ENCODE assay signal across 8 cellular contexts in the genomic region with DNA sequence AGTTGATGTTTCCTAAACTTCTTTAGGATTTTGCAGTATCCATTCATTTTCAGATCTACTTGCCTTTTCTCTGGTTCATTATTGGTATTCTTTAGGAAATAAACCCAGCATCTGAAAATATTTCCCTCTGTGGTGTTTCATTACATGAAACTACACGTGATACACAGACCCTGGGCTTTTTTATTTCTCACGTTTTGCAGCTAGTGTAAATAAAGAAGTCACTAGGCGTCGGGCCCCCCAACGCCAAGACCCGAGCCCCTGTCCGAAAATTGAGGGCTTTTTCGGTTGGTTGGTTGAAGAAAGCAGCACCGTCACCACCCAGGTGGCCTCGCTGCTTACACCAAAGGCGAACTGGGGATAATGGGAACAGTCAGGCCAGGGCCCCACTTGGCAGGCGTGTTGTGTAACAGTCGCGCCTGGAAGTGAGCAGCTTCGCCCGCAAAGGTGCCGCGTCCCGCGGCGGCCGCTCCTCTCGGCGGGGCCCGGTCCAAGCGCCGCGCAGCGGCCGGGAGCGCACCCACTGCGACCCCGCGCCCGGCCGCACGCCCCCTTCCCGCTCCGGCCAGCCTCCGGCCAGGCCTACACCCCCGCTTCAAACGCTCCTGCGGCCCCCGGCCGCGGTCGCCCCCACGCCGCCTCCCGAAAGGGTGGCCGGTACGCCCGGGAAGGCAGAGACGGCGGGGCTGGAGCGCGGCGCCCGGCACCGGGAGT. TPM values are rescaled to one million over a fixed set of nuclear protein-coding genes. Genes with fewer than 3 reads are reported as not detected.
DNase-seq lines count a peak whose midpoint lies in the region; ATAC-seq and TF ChIP-seq lines count a peak whose summit lies in the region.

No MANE protein-coding gene starts in this region.

- H3K27ac ChIP-seq in H9 (ENCODE audit: insufficient read length, low read depth, low read length), result peak overlapping the region; percentile 24
- peak overlapping the region; percentile 93 for H3K27ac ChIP-seq in SJCRH30
- H3K27ac ChIP-seq in neutrophil, result peak overlapping the region; percentile 93
- H3K27ac ChIP-seq in upper lobe of right lung, result peak overlapping the region; percentile 99

- H3K56ac ChIP-seq in H9 (ENCODE audit: insufficient read length, low read depth, low read length), result no peak overlapping the region

- H3K9me3 ChIP-seq in H9 (ENCODE audit: control insufficient read depth, low read depth, low read length), result no peaks in the 10 kb centered on the region
- H3K9me3 ChIP-seq in SJCRH30 (replicated peaks), result no peaks in the 10 kb centered on the region
- H3K9me3 ChIP-seq in neutrophil, result no peaks in the 10 kb centered on the region
- no peaks in the 10 kb centered on the region for H3K9me3 ChIP-seq in upper lobe of right lung

- no peak overlapping the region for H2BK20ac ChIP-seq in H9 (ENCODE audit: low read depth, low read length, poor library complexity, severe bottlenecking)

- peak; percentile 45 for ATAC-seq in upper lobe of right lung
- no peak for ATAC-seq in GM21515 (IDR thresholded peaks at IDR 0.05; ENCODE audit: unreplicated experiment)

- no peak overlapping the region for H2AFZ ChIP-seq in H9 (ENCODE audit: low read length)

- H3K27ac Mint-ChIP-seq in H9 (peak overlapping the region; percentile 86 to 97 (median 95)), glutamatergic neuron (ENCODE audit: unreplicated experiment) (peak overlapping the region; percentile 93)
- H3K27ac Mint-ChIP-seq in activated naive CD4-positive, alpha-beta T cell treated with anti-CD3 and anti-CD28 coated beads, Interleukin-2, amount 50 U/mL, for 24 hours, result peak overlapping the region; percentile 97

- H2AK5ac ChIP-seq in H9 (ENCODE audit: insufficient read length, low read length), result no peak overlapping the region

- H3K36me3 Mint-ChIP-seq in H9 (ENCODE audit: insufficient read depth in 1 of 3, low read depth in 3 of 3) (peaks cover 12 to 36% (median 24%) of the 10 kb centered on the region in 3 experiments), glutamatergic neuron (ENCODE audit: unreplicated experiment) (peaks cover 5% of the 10 kb centered on the region)
- peaks cover 6% of the 10 kb centered on the region for H3K36me3 Mint-ChIP-seq in activated naive CD4-positive, alpha-beta T cell treated with anti-CD3 and anti-CD28 coated beads, Interleukin-2, amount 50 U/mL, for 24 hours

- H3K4me1 Mint-ChIP-seq in H9 (peaks cover 41 to 44% of the 10 kb centered on the region in 2 experiments), glutamatergic neuron (ENCODE audit: low read depth, unreplicated experiment) (peaks cover 22% of the 10 kb centered on the region)
- H3K4me1 Mint-ChIP-seq in activated naive CD4-positive, alpha-beta T cell treated with anti-CD3 and anti-CD28 coated beads, Interleukin-2, amount 50 U/mL, for 24 hours, result peaks cover 52% of the 10 kb centered on the region

- H3K4me3 Mint-ChIP-seq in H9 (peak overlapping the region; percentile 87 to 89), glutamatergic neuron (ENCODE audit: unreplicated experiment) (peak overlapping the region; percentile 97)
- peak overlapping the region; percentile 91 for H3K4me3 Mint-ChIP-seq in activated naive CD4-positive, alpha-beta T cell treated with anti-CD3 and anti-CD28 coated beads, Interleukin-2, amount 50 U/mL, for 24 hours

- DNase-seq in AG08396 (ENCODE audit: low spot score), result peak; percentile 63
- DNase-seq in H9, result peak; percentile 65
- peak; percentile 58 to 64 for DNase-seq in SJCRH30
- DNase-seq in glutamatergic neuron, result peak; percentile 65
- DNase-seq in upper lobe of right lung, result peak; percentile 84

- H2BK5ac ChIP-seq in H9 (ENCODE audit: insufficient read length, low read length), result no peak overlapping the region

- H3K4me3 ChIP-seq in SJCRH30 (peak overlapping the region; percentile 66), neutrophil (ENCODE audit: low read depth in 1 of 2, low read length in 1 of 2) (peak overlapping the region; percentile 84 to 85), upper lobe of right lung (peak overlapping the region; percentile 79)

- H2BK120ac ChIP-seq in H9 (ENCODE audit: low read depth, low read length, poor library complexity, severe bottlenecking), result no peak overlapping the region

- no peak overlapping the region for H3T11ph ChIP-seq in H9 (ENCODE audit: low read length)

- whole genome bisulfite sequencing in H9 (ENCODE audit: extremely low coverage, insufficient read length, low lambda C conversion rate), result no CpG with 5 or more reads among the region's 60 CpGs

- TF ChIP-seq CTCF in H9 (conservative IDR thresholded peaks at IDR 0.05) (no peak), glutamatergic neuron (IDR thresholded peaks at IDR 0.05; ENCODE audit: partially characterized antibody, unreplicated experiment) (no peak), neutrophil (IDR thresholded peaks at IDR 0.05) (no peak), upper lobe of right lung (IDR thresholded peaks at IDR 0.05) (no peak)

- H3K18ac ChIP-seq in H9 (ENCODE audit: insufficient read length, low read depth, low read length), result peak overlapping the region; percentile 74

- H2BK12ac ChIP-seq in H9 (ENCODE audit: insufficient read length, low read depth, low read length), result no peak overlapping the region

- peak overlapping the region; percentile 86 for H3K4me2 ChIP-seq in H9 (ENCODE audit: insufficient read depth, insufficient read length, low read length)

- H3K27me3 Mint-ChIP-seq in H9 (ENCODE audit: low read depth) (peaks cover 2% of the 10 kb centered on the region; the same call in 1 of the 2 replicates), glutamatergic neuron (ENCODE audit: unreplicated experiment) (peaks cover 8% of the 10 kb centered on the region)
- no peaks in the 10 kb centered on the region for H3K27me3 Mint-ChIP-seq in activated naive CD4-positive, alpha-beta T cell treated with anti-CD3 and anti-CD28 coated beads, Interleukin-2, amount 50 U/mL, for 24 hours

- H4K20me1 ChIP-seq in H9 (ENCODE audit: control insufficient read depth, insufficient read depth, insufficient read length), result no peaks in the 10 kb centered on the region

- H3K9me3 Mint-ChIP-seq in H9 (peaks cover 16 to 20% of the 10 kb centered on the region in 2 experiments), glutamatergic neuron (ENCODE audit: unreplicated experiment) (peaks cover 13% of the 10 kb centered on the region)
- no peaks in the 10 kb centered on the region for H3K9me3 Mint-ChIP-seq in activated naive CD4-positive, alpha-beta T cell treated with anti-CD3 and anti-CD28 coated beads, Interleukin-2, amount 50 U/mL, for 24 hours

- H3K27me3 ChIP-seq in H9 (ENCODE audit: insufficient read depth, low read length), result no peaks in the 10 kb centered on the region
- no peaks in the 10 kb centered on the region for H3K27me3 ChIP-seq in SJCRH30
- H3K27me3 ChIP-seq in neutrophil, result no peaks in the 10 kb centered on the region
- no peaks in the 10 kb centered on the region for H3K27me3 ChIP-seq in upper lobe of right lung

- peak overlapping the region; percentile 86 for H3K14ac ChIP-seq in H9 (ENCODE audit: insufficient read depth, low read length)

- H3K4me1 ChIP-seq in H9 (ENCODE audit: insufficient read depth, low read length) (no peaks in the 10 kb centered on the region), SJCRH30 (peaks cover 13% of the 10 kb centered on the region), neutrophil (ENCODE audit: control insufficient read depth in 1 of 2, insufficient read depth in 1 of 2, low read depth in 1 of 2, low read length in 1 of 2) (peaks cover 29 to 31% of the 10 kb centered on the region in 2 experiments), upper lobe of right lung (peaks cover 10% of the 10 kb centered on the region)

- H3K4ac ChIP-seq in H9 (ENCODE audit: low read depth, low read length), result no peak overlapping the region

- H3K79me2 ChIP-seq in H9 (ENCODE audit: insufficient read depth, low read length), result peaks cover 12% of the 10 kb centered on the region; the same call in 1 of the 2 replicates

- no peak overlapping the region for H2BK15ac ChIP-seq in H9 (ENCODE audit: low read depth, low read length)

- H3K9ac ChIP-seq in H9 (ENCODE audit: extremely low read depth, insufficient read length, low read length), result peak overlapping the region; percentile 96

- H4K5ac ChIP-seq in H9 (ENCODE audit: insufficient read length, low read depth, low read length), result no peak overlapping the region

- intact Hi-C loops in upper lobe of right lung (cut with DNase I), result no loop called here

- H3K23ac ChIP-seq in H9 (ENCODE audit: insufficient read length, low read depth, low read length), result no peak overlapping the region

- H3K36me3 ChIP-seq in SJCRH30, result no peaks in the 10 kb centered on the region
- H3K36me3 ChIP-seq in neutrophil, result no peaks in the 10 kb centered on the region
- no peaks in the 10 kb centered on the region for H3K36me3 ChIP-seq in upper lobe of right lung

- peaks cover 6% of the 10 kb centered on the region for H3K23me2 ChIP-seq in H9 (ENCODE audit: insufficient read length, low read depth, low read length, poor library complexity, severe bottlenecking)

- no peak overlapping the region for H4K8ac ChIP-seq in H9 (replicated peaks; ENCODE audit: insufficient read length, low read depth, low read length)

- H4K91ac ChIP-seq in H9 (ENCODE audit: insufficient read length, low read depth, low read length), result no peak overlapping the region

- H3K79me1 ChIP-seq in H9 (ENCODE audit: insufficient read depth, low read depth, low read length, poor library complexity, severe bottlenecking), result no peaks in the 10 kb centered on the region

RNA-seq across cellular contexts. Expression of a gene that starts 1.2 kb away (rescaled TPM):
- total RNA-seq in H9 (2021) (62.5 and 64.0 TPM in 2 replicates), glutamatergic neuron (ENCODE audit: unreplicated experiment) (39.0 TPM), upper lobe of right lung (50.6 TPM)
- 5.0 and 5.3 TPM in 2 replicates for total RNA-seq in SJCRH30 (2014; rRNA removed; shearing (Covaris generic))

RNA-seq across cellular contexts. Expression of a gene that starts 50.2 kb away (rescaled TPM):
- 18.1 and 18.3 TPM in 2 replicates for total RNA-seq in H9 (2021)
- total RNA-seq in SJCRH30 (2014; rRNA removed; shearing (Covaris generic)), result 7.6 and 7.9 TPM in 2 replicates
- 31.9 TPM for total RNA-seq in glutamatergic neuron (ENCODE audit: unreplicated experiment)
- total RNA-seq in upper lobe of right lung, result 42.8 TPM

Comparison
In these comparisons a context has a peak if more than half of its experiments do, and no peak if none do; other contexts are left out.
1. H3K27ac ChIP-seq: peak in every context shown above with its lines; median percentile 99 in upper lobe of right lung; 93 in SJCRH30; 93 in neutrophil; 24 in H9.